ENCODE assay signal across 22 cellular contexts in the genomic region with DNA sequence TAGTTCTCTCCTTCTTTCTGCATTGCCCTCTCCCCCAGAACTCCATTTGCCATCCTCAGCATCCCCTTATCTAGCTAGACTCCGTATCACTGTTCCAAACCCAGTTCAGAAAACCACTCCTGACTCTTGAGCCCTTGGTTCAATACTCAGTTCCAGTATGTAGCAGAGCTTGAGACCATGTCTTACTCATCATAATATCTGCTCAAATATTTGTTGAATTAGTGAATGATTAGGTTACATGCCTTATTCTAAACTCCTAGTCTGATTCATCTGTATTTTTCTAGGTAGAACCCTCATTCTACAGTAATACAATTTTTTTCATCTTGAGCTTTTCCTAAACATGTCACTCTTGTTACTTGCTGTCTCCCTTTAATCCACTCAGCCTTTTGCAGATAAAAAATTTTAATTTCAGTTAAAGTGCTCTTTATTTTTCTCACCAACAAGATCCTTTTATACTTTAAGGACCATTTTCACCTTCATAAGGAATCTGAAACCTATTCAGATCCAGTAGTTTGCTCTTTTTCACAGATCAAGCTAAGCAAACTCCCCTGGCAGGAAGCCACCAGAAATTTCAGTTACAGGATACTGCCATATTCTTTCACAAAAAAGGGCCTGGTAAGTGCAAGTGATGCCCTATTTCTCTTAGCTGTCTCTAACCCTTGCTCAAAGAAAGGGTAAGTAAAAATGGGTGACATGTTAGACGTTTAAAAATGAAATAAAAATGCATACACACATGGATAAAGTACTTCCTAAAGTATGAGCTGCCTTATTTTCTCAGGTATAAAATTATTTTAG. TPM values are rescaled to one million over a fixed set of nuclear protein-coding genes. Genes with fewer than 3 reads are reported as not detected.
DNase-seq lines count a peak whose midpoint lies in the region; ATAC-seq, FAIRE-seq and TF ChIP-seq lines count a peak whose summit lies in the region.
"Had no signal": no experiment of that assay in that cellular context is flagged by ENCODE, and none has a peak within 500 bp of the region (broad histone marks: within the 10 kb centered on the region; RNA-seq: fewer than 3 reads in every experiment).

No MANE protein-coding gene starts in this region.

- RAD21 ChIA-PET in GM12878 (lab: Charles Lee; ENCODE audit: unreplicated experiment): interaction anchor here (1.3 kb wide), 1 partner anchor 22 kb away, joined by 5 read pairs; no protein-coding TSS in a partner anchor

- H4K20me1 ChIP-seq in GM12878 (ENCODE audit: control insufficient read depth, insufficient read depth): no peaks in the 10 kb centered on the region

- H2AFZ ChIP-seq in ACC112 (ENCODE audit: low read length, unreplicated experiment) (peak overlapping the region; percentile 88), GM12878 (ENCODE audit: control insufficient read depth, low read depth, low read length) (0 out of 2 replicates have a peak overlapping the region, but pooled peaks have one; percentile 7)

- H3K4me3 ChIP-seq in ACC112 (ENCODE audit: low read depth, low read length) (no peak overlapping the region), GM12878 (no peak overlapping the region), Peyer's patch (no peak overlapping the region)
- H3K4me3 ChIP-seq: ovary, uterus had no signal

- in situ Hi-C loops in GM12878 (cut with MboI): no loop called here

- TF ChIP-seq POLR2A in GM12878 (IDR thresholded peaks at IDR 0.05; ENCODE audit: low read depth, low read length) (no peak), Peyer's patch (IDR thresholded peaks at IDR 0.05) (no peak)

- no peak for FAIRE-seq in GM12878 (lab: Jason Lieb, UNC)
- FAIRE-seq: endometrium had no signal

- H3K79me2 ChIP-seq in ACC112 (ENCODE audit: control insufficient read depth, insufficient read depth, low read length, unreplicated experiment) (no peaks in the 10 kb centered on the region), GM12878 (ENCODE audit: control insufficient read depth, insufficient read depth, low read length) (no peaks in the 10 kb centered on the region)

- H3K4me2 ChIP-seq in GM12878 (ENCODE audit: control insufficient read depth, insufficient read depth): no peak overlapping the region

- peak overlapping the region; percentile 59 for H3K27ac ChIP-seq in ACC112 (ENCODE audit: low read depth, low read length)
- H3K27ac ChIP-seq in GM12878 (ENCODE audit: control insufficient read depth, insufficient read depth): no peak overlapping the region
- H3K27ac ChIP-seq in Peyer's patch: no peak overlapping the region
- H3K27ac ChIP-seq: brain microvascular endothelial cell, ovary, uterus had no signal

- no peaks in the 10 kb centered on the region for H3K36me3 ChIP-seq in ACC112 (ENCODE audit: insufficient read depth, low read length)
- no peaks in the 10 kb centered on the region for H3K36me3 ChIP-seq in GM12878 (ENCODE audit: control insufficient read depth in 2 of 2, insufficient read depth in 2 of 2, low read length in 1 of 2)
- no peaks in the 10 kb centered on the region for H3K36me3 ChIP-seq in Peyer's patch
- H3K36me3 ChIP-seq: brain microvascular endothelial cell, ovary, uterus had no signal

- H3K9ac ChIP-seq in GM12878 (ENCODE audit: control insufficient read depth, insufficient read depth, low read length): no peak overlapping the region

- DNase-seq in HCEC 1CT (peak; percentile 73), GM12878 (ENCODE audit: low read depth, low spot score) (no peak), iris pigment epithelial cell (ENCODE audit: low read depth) (peak; percentile 62), Peyer's patch (no peak)
- DNase-seq in activated CD4-positive, alpha-beta T cell treated with anti-CD3 and anti-CD28 coated beads for 4 hours: no peak
- DNase-seq: activated naive CD8-positive, alpha-beta T cell treated with anti-CD3 and anti-CD28 coated beads, Interleukin-2, amount 10 ng/mL, durations not matched to agents 7 days and 5 days; brain microvascular endothelial cell; foreskin melanocyte; MM.1S; NCI-H1436 treated with DMSO at 0.1 percent for 48 hours; NCI-H2171; NCI-H69; ovary; SHP77; uterus had no signal

- 60% methylated on average over 2 of the region's 2 CpGs for WGBS in GM12878 (ENCODE audit: insufficient coverage, insufficient replicate concordance, low lambda C conversion rate, missing lambda C conversion rate)

- SMC1A ChIA-PET in GM12878 (lab: Charles Lee; ENCODE audit: uncharacterized antibody, unreplicated experiment): interaction anchor here (0.7 to 4.1 kb wide), 12 partner anchors 11 to 288 kb away, joined by 3 to 13 read pairs (median 4); no protein-coding TSS in a partner anchor

- H3K9me3 ChIP-seq in GM12878 (replicated peaks; ENCODE audit: control insufficient read depth, insufficient read depth, low read length): no peaks in the 10 kb centered on the region
- H3K9me3 ChIP-seq in Peyer's patch: no peaks in the 10 kb centered on the region
- H3K9me3 ChIP-seq: ovary, uterus had no signal

- ATAC-seq in GM12878: no peak
- no peak for ATAC-seq in HG02973 (IDR thresholded peaks at IDR 0.05; ENCODE audit: unreplicated experiment)
- no peak for ATAC-seq in GM19395 (IDR thresholded peaks at IDR 0.05; ENCODE audit: unreplicated experiment)
- ATAC-seq: activated T-helper 17 cell treated with anti-CD3 and anti-CD28 coated beads, Interleukin-2, amount 50 U/mL, for 72 hours; naive thymus-derived CD4-positive, alpha-beta T cell; stimulated activated effector memory CD8-positive, alpha-beta T cell treated with anti-CD3 and anti-CD28 coated beads, Interleukin-12 subunit alpha, Interleukin-12 subunit beta, amount 100 ng/mL, for 72 hours had no signal

- CTCF ChIA-PET in GM12878 (lab: Yijun Ruan, JAX): interaction anchor here (1.2 to 2.2 kb wide), 3 partner anchors 74 to 351 kb away, joined by 3 to 6 read pairs (median 5); no protein-coding TSS in a partner anchor

- H3K4me1 ChIP-seq in ACC112 (ENCODE audit: control insufficient read depth, insufficient read depth, low read length, unreplicated experiment) (peaks cover 32% of the 10 kb centered on the region), GM12878 (ENCODE audit: control insufficient read depth, insufficient read depth, low read length) (no peaks in the 10 kb centered on the region), Peyer's patch (no peaks in the 10 kb centered on the region)
- H3K4me1 ChIP-seq: uterus had no signal

- POLR2A ChIA-PET in GM12878 (lab: Charles Lee): interaction anchor here (1.2 kb wide), 1 partner anchor 22 kb away, joined by 7 read pairs; no protein-coding TSS in a partner anchor

- TF ChIP-seq CTCF in GM12878 (IDR thresholded peaks at IDR 0.05 in 2 of 3, conservative IDR thresholded peaks at IDR 0.05 in 1 of 3; ENCODE audit: control insufficient read depth in 2 of 3, extremely low read depth in 1 of 3, insufficient read depth in 1 of 3, low read depth in 3 of 3, low read length in 3 of 3): no peak
- TF ChIP-seq CTCF in Peyer's patch (IDR thresholded peaks at IDR 0.05): no peak

- no peak for TF ChIP-seq RAD21 in GM12878 (IDR thresholded peaks at IDR 0.05; ENCODE audit: insufficient read depth, low read depth, low read length)

- no TSS peak for BruUV-seq in GM12878 (replicated peaks; lab: Mats Ljungman, UMichigan)

- intact Hi-C loops in GM12878 (cut with micrococcal nuclease; ENCODE audit: unreplicated experiment): no loop called here

- H3K27me3 ChIP-seq in ACC112 (ENCODE audit: insufficient read depth, low read length): no peaks in the 10 kb centered on the region
- H3K27me3 ChIP-seq in GM12878 (replicated peaks in 1 of 2; ENCODE audit: control insufficient read depth in 2 of 2, insufficient read depth in 2 of 2, low read length in 1 of 2): no peaks in the 10 kb centered on the region
- no peaks in the 10 kb centered on the region for H3K27me3 ChIP-seq in Peyer's patch
- H3K27me3 ChIP-seq: brain microvascular endothelial cell, ovary, uterus had no signal

- TF ChIP-seq EP300 in GM12878 (IDR thresholded peaks at IDR 0.05; ENCODE audit: borderline replicate concordance in 1 of 2, control insufficient read depth in 1 of 2, low read depth in 2 of 2, low read length in 2 of 2): no peak

TF ChIP-seq in GM12878, 131 proteins besides CTCF, POLR2A, EP300 and RAD21:
- TF ChIP-seq ATF7 (IDR thresholded peaks at IDR 0.05; ENCODE audit: low read depth) (no peak), NR2F1 (conservative IDR thresholded peaks at IDR 0.05) (no peak), IKZF1 (conservative IDR thresholded peaks at IDR 0.05) (no peak), SUZ12 (IDR thresholded peaks at IDR 0.05; ENCODE audit: unreplicated experiment) (no peak)
- TF ChIP-seq, protein P1, sequence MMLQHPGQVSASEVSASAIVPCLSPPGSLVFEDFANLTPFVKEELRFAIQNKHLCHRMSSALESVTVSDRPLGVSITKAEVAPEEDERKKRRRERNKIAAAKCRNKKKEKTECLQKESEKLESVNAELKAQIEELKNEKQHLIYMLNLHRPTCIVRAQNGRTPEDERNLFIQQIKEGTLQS (IDR thresholded peaks at IDR 0.05; ENCODE audit: borderline replicate concordance, extremely low read depth, low read depth, low read length): no peak

RNA-seq across cellular contexts. Expression of gene INTS6, which starts 23.1 kb away (rescaled TPM):
- total RNA-seq in GM12878 (2013; cell fraction: nucleolus; rRNA removed): 142 and 145 TPM in 2 replicates
- 37.8 and 44.4 TPM in 2 replicates for total RNA-seq in GM12878 (2014; rRNA removed)
- 57.7 and 59.3 TPM in 2 replicates for total RNA-seq in GM12878 (2014; rRNA removed; fragmentation: Illumina TruSeq; extraction: Trizol)
- total RNA-seq in GM12878 (2021): 45.4 and 45.7 TPM in 2 replicates
- 8.1 TPM for polyA plus RNA-seq in GM12878 (2011; ENCODE audit: low read depth)
- 34.1 and 46.8 TPM in 2 replicates for polyA plus RNA-seq in GM12878 (2011; rRNA removed)
- 12.9 and 14.5 TPM in 2 replicates for polyA plus RNA-seq in GM12878 (2011; cell fraction: cytosol; rRNA removed)
- polyA plus RNA-seq in GM12878 (2011; cell fraction: nucleus; rRNA removed): 24.4 and 27.8 TPM in 2 replicates
- polyA plus RNA-seq in GM12878 (2012): 12.7 and 19.8 TPM in 2 replicates
- polyA plus RNA-seq in GM12878 (2014; fragmentation: Illumina TruSeq; extraction: Trizol): 38.6 and 48.2 TPM in 2 replicates
- polyA plus RNA-seq in GM12878 (2014; fragmentation: Nextera tagmentation; extraction: Ambion mirVana): 10 to 100 TPM in 1 of 2 experiments, 1 to 10 TPM in 1; 7.2 to 10.4 TPM
- polyA plus RNA-seq in GM12878 (2014; rRNA removed): 22.1 and 27.6 TPM in 2 replicates
- 10 to 100 TPM; 18.9 to 20.3 TPM for polyA plus RNA-seq in GM12878 (2016; fragmentation: Nextera tagmentation; extraction: Ambion mirVana)
- 74.9 and 118 TPM in 2 replicates for polyA minus RNA-seq in GM12878 (2011; rRNA and poly(A)+ RNA removed)
- polyA minus RNA-seq in GM12878 (2011; cell fraction: cytosol; rRNA and poly(A)+ RNA removed): 21.0 and 25.7 TPM in 2 replicates
- 66.0 and 100 TPM in 2 replicates for polyA minus RNA-seq in GM12878 (2011; cell fraction: nucleus; rRNA and poly(A)+ RNA removed)
- total RNA-seq in Peyer's patch: 10 to 100 TPM; 28.9 to 46.4 (median 33.5) TPM

Comparison
In these comparisons a context has a peak if more than half of its experiments do, and no peak if none do; other contexts are left out.
1. DNase-seq: peak in HCEC 1CT (single experiment) and iris pigment epithelial cell (single experiment); none in GM12878 (single experiment), activated CD4-positive, alpha-beta T cell treated with anti-CD3 and anti-CD28 coated beads for 4 hours (0 of 2) and Peyer's patch (0 of 3).